Comparison of ENCODE assay signal across 12 cellular contexts in genomic region chr11:65718531-65718930, GRCh38. TPM values are rescaled to one million over a fixed set of nuclear protein-coding genes. Genes with fewer than 3 reads are reported as not detected.
DNase-seq lines count a peak whose midpoint lies in the region; ATAC-seq and TF ChIP-seq lines count a peak whose summit lies in the region.
"Had no signal": no experiment of that assay in that cellular context is flagged by ENCODE, and none has a peak within 500 bp of the region (broad histone marks: within the 10 kb centered on the region; RNA-seq: fewer than 3 reads in every experiment).

No MANE protein-coding gene starts in this region.

- peak overlapping the region in 4 of 7 donors; percentile 33 to 76 (median 38) for H3K27ac Mint-ChIP-seq in CD14-positive monocyte
- peak overlapping the region; percentile 94 for H3K27ac Mint-ChIP-seq in activated naive CD8-positive, alpha-beta T cell treated with anti-CD3 and anti-CD28 coated beads for 36 hours
- peak overlapping the region in 3 of 9 donors; percentile 17 to 79 (median 55) for H3K27ac Mint-ChIP-seq in naive thymus-derived CD4-positive, alpha-beta T cell

- H3K4me1 Mint-ChIP-seq in CD14-positive monocyte = peaks cover 33% of the 10 kb centered on the region
- H3K4me1 Mint-ChIP-seq in activated naive CD8-positive, alpha-beta T cell treated with anti-CD3 and anti-CD28 coated beads for 36 hours = peaks cover 33% of the 10 kb centered on the region
- peaks cover 23 to 56% (median 39%) of the 10 kb centered on the region in 7 donors for H3K4me1 Mint-ChIP-seq in naive thymus-derived CD4-positive, alpha-beta T cell

- H3K9me3 Mint-ChIP-seq in CD14-positive monocyte = no peaks in the 10 kb centered on the region
- H3K9me3 Mint-ChIP-seq in activated naive CD8-positive, alpha-beta T cell treated with anti-CD3 and anti-CD28 coated beads for 36 hours = no peaks in the 10 kb centered on the region
- H3K9me3 Mint-ChIP-seq in naive thymus-derived CD4-positive, alpha-beta T cell = no peaks in the 10 kb centered on the region

- TF ChIP-seq CTCF in CD14-positive monocyte (IDR thresholded peaks at IDR 0.05) (no peak), HL-60 (IDR thresholded peaks at IDR 0.05; ENCODE audit: insufficient read depth, low read length) (no peak)

- peaks cover 11 to 64% (median 22%) of the 10 kb centered on the region in 3 experiments for H3K36me3 ChIP-seq in naive thymus-derived CD4-positive, alpha-beta T cell (ENCODE audit: control insufficient read depth in 2 of 3, insufficient read depth in 3 of 3, low read length in 3 of 3)

- CTCF ChIA-PET in naive thymus-derived CD4-positive, alpha-beta T cell (lab: Charles Lee) = interaction anchor here (1.0 kb wide), 1 partner anchor 90 kb away, joined by 3 read pairs; no protein-coding TSS in a partner anchor

- H3K36me3 Mint-ChIP-seq in CD14-positive monocyte = peaks cover 53 to 62% of the 10 kb centered on the region in 2 donors
- H3K36me3 Mint-ChIP-seq in activated naive CD8-positive, alpha-beta T cell treated with anti-CD3 and anti-CD28 coated beads for 36 hours = peaks cover 45% of the 10 kb centered on the region
- peaks cover 7 to 36% (median 10%) of the 10 kb centered on the region in 5 donors for H3K36me3 Mint-ChIP-seq in naive thymus-derived CD4-positive, alpha-beta T cell

- H3K9me3 ChIP-seq in naive thymus-derived CD4-positive, alpha-beta T cell (ENCODE audit: control insufficient read depth in 2 of 3, low read length in 3 of 3) = no peaks in the 10 kb centered on the region

- POLR2A ChIA-PET in naive thymus-derived CD4-positive, alpha-beta T cell (lab: Charles Lee) = no interaction called here

- DNase-seq in CD14-positive monocyte (ENCODE audit: low spot score) (no peak), HL-60 (ENCODE audit: low read depth in 1 of 2, low spot score in 1 of 2) (no peak), HK-2 (ENCODE audit: unreplicated experiment) (no peak), NCI-H524 (lab: John Stamatoyannopoulos, UW) (no peak)
- no peak for DNase-seq in activated naive CD8-positive, alpha-beta T cell treated with anti-CD3 and anti-CD28 coated beads for 36 hours
- no peak for DNase-seq in naive thymus-derived CD4-positive, alpha-beta T cell
- no peak for DNase-seq in stimulated activated CD4-positive, alpha-beta T cell treated with anti-CD3 and anti-CD28 coated beads, Interleukin-4, amount 100 ng/mL, for 1 hour
- DNase-seq: cerebellar nuclear complex, foreskin keratinocyte, NCI-H2171 treated with DMSO at 0.1 percent for 48 hours, SHP77 had no signal

- H3K27me3 Mint-ChIP-seq in CD14-positive monocyte (ENCODE audit: low read depth in 3 of 3) = peaks cover 0 to 2% (median 2%) of the 10 kb centered on the region in 3 donors
- no peaks in the 10 kb centered on the region for H3K27me3 Mint-ChIP-seq in activated naive CD8-positive, alpha-beta T cell treated with anti-CD3 and anti-CD28 coated beads for 36 hours
- no peaks in the 10 kb centered on the region for H3K27me3 Mint-ChIP-seq in naive thymus-derived CD4-positive, alpha-beta T cell

- ATAC-seq in naive thymus-derived CD4-positive, alpha-beta T cell = no peak
- ATAC-seq in GM18861 (IDR thresholded peaks at IDR 0.05; ENCODE audit: unreplicated experiment) = no peak
- ATAC-seq: foreskin keratinocyte had no signal

- H3K4me3 Mint-ChIP-seq in CD14-positive monocyte = no peak overlapping the region
- peak overlapping the region; percentile 96 for H3K4me3 Mint-ChIP-seq in activated naive CD8-positive, alpha-beta T cell treated with anti-CD3 and anti-CD28 coated beads for 36 hours
- H3K4me3 Mint-ChIP-seq in naive thymus-derived CD4-positive, alpha-beta T cell = peak overlapping the region; percentile 83 to 98 (median 92)

- H3K4me3 ChIP-seq in HL-60 (replicated peaks; ENCODE audit: insufficient read depth, low read length) = peak overlapping the region; percentile 72
- H3K4me3 ChIP-seq in naive thymus-derived CD4-positive, alpha-beta T cell (ENCODE audit: low read length) = no peak overlapping the region

- peaks cover 14 to 16% of the 10 kb centered on the region in 2 donors for H3K4me1 ChIP-seq in naive thymus-derived CD4-positive, alpha-beta T cell (ENCODE audit: control insufficient read depth in 2 of 2, insufficient read depth in 2 of 2, low read length in 2 of 2)
- H3K4me1 ChIP-seq: foreskin keratinocyte had no signal

- H3K27ac ChIP-seq in HL-60 (replicated peaks) = peak overlapping the region; percentile 76; the same call in 1 of the 2 replicates
- peak overlapping the region; percentile 25 for H3K27ac ChIP-seq in naive thymus-derived CD4-positive, alpha-beta T cell (ENCODE audit: low read depth, low read length)
- H3K27ac ChIP-seq: foreskin keratinocyte had no signal

- intact Hi-C loops in CD14-positive monocyte (cut with micrococcal nuclease) = loop anchor here in 1 of 2 donors (5.0 kb wide), 1 partner anchor 64 kb away; the partner anchor contains the start of gene AP5B1
- intact Hi-C loops in naive thymus-derived CD4-positive, alpha-beta T cell (cut with micrococcal nuclease) = no loop called here

- H3K27me3 ChIP-seq in HL-60 (ENCODE audit: insufficient read depth, poor library complexity, severe bottlenecking) = no peaks in the 10 kb centered on the region
- H3K27me3 ChIP-seq in naive thymus-derived CD4-positive, alpha-beta T cell (ENCODE audit: control insufficient read depth in 2 of 2, insufficient read depth in 2 of 2, low read length in 2 of 2) = no peaks in the 10 kb centered on the region
- H3K27me3 ChIP-seq: foreskin keratinocyte had no signal

RNA-seq across cellular contexts. Expression of gene RNASEH2C, which starts 2.1 kb away (rescaled TPM):
- 100 to 1,000 TPM in 1 of 2 donors, 10 to 100 TPM in 1; 95.2 to 131 TPM for polyA plus RNA-seq in CD14-positive monocyte
- 100 to 1,000 TPM; 104 to 108 TPM for total RNA-seq in activated naive CD8-positive, alpha-beta T cell treated with anti-CD3 and anti-CD28 coated beads for 36 hours
- 10 to 100 TPM; 41.8 to 94.0 (median 82.0) TPM for total RNA-seq in naive thymus-derived CD4-positive, alpha-beta T cell
- 10 to 100 TPM; 40.2 to 80.3 TPM for polyA plus RNA-seq in naive thymus-derived CD4-positive, alpha-beta T cell

RNA-seq across cellular contexts. Expression of gene KAT5, which starts 6.5 kb away (rescaled TPM):
- polyA plus RNA-seq in CD14-positive monocyte = 10 to 100 TPM; 32.5 to 33.1 TPM
- 10 to 100 TPM; 65.0 to 65.4 TPM for total RNA-seq in activated naive CD8-positive, alpha-beta T cell treated with anti-CD3 and anti-CD28 coated beads for 36 hours
- total RNA-seq in naive thymus-derived CD4-positive, alpha-beta T cell = 100 to 1,000 TPM in 4 of 5 experiments, 10 to 100 TPM in 1; 68.6 to 133 (median 113) TPM
- polyA plus RNA-seq in naive thymus-derived CD4-positive, alpha-beta T cell = 10 to 100 TPM; 36.8 to 56.8 TPM

RNA-seq across cellular contexts. Expression of gene RELA, which starts 55.8 kb away (rescaled TPM):
- polyA plus RNA-seq in CD14-positive monocyte = 10 to 100 TPM; 21.3 to 30.9 TPM
- total RNA-seq in activated naive CD8-positive, alpha-beta T cell treated with anti-CD3 and anti-CD28 coated beads for 36 hours = 10 to 100 TPM; 69.6 to 71.6 TPM
- 100 to 1,000 TPM; 106 to 303 (median 165) TPM for total RNA-seq in naive thymus-derived CD4-positive, alpha-beta T cell
- polyA plus RNA-seq in naive thymus-derived CD4-positive, alpha-beta T cell = 10 to 100 TPM; 54.6 to 73.0 TPM

Comparison
In these comparisons a context has a peak if more than half of its experiments do, and no peak if none do; other contexts are left out.
1. H3K4me3 Mint-ChIP-seq: peak in activated naive CD8-positive, alpha-beta T cell treated with anti-CD3 and anti-CD28 coated beads for 36 hours (single experiment) and naive thymus-derived CD4-positive, alpha-beta T cell (10 of 10); none in CD14-positive monocyte (0 of 2).